ENCODE assay signal across 2 cellular contexts in the genomic region with DNA sequence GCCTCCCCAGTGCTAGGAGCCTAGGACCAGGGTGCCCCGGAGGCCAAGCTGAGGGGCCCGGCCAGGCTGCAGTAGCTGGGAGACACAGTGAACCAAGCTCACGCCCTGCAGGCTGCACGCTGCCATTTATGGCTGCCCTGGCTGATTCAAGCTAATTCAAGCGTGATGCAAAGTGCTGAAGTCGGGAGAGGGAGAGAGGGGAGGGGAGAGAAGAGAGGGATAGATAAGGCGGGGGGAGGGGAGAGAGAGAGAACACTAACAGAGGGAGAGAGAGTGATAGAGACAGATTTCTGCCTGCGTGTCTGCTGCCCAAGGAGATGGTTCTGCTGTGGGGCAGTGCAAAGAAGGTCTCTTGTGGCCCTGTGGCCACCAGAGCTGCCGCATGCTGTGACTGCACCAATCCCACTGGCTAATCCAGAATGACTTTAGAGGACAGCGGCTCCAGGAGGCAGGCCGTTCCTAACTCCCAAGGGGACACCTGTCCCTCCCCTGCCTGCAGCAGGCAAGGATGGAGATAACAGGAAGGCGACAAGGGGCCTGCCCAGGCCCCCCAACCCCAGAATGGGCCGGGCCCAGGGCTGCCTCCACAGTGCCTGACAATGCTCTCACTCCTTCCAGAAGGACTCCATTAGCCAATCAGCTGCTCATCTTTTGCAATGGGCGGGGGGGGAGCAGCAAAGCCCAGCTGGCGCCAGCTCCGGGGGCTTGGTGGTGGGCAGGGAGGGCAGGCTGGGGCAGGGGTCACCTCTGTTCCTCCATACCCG.
TF ChIP-seq lines count a peak whose summit lies in the region.

No MANE protein-coding gene starts in this region.

TF ChIP-seq in endothelial cell of umbilical vein, 7 proteins besides CTCF, POLR2A, EP300 and RAD21:
- TF ChIP-seq FOS (IDR thresholded peaks at IDR 0.05; ENCODE audit: borderline replicate concordance, insufficient read depth, low read length), result no peak
- no peak for TF ChIP-seq EZH2 (IDR thresholded peaks at IDR 0.05; ENCODE audit: borderline replicate concordance, low read depth, low read length, severe bottlenecking)
- TF ChIP-seq, protein P1, sequence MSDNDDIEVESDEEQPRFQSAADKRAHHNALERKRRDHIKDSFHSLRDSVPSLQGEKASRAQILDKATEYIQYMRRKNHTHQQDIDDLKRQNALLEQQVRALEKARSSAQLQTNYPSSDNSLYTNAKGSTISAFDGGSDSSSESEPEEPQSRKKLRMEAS (IDR thresholded peaks at IDR 0.05; ENCODE audit: insufficient read depth, insufficient read length), result no peak
- no peak for TF ChIP-seq GATA2 (IDR thresholded peaks at IDR 0.05; ENCODE audit: insufficient read depth, insufficient read length, low read depth, low read length)
- TF ChIP-seq MYC (IDR thresholded peaks at IDR 0.05; ENCODE audit: low read depth, low read length), result no peak
- no peak for TF ChIP-seq POLR2AphosphoS5 (IDR thresholded peaks at IDR 0.05; ENCODE audit: insufficient read depth, low read depth, low read length)
- no peak for TF ChIP-seq JUN (IDR thresholded peaks at IDR 0.05; ENCODE audit: borderline replicate concordance, insufficient read depth, insufficient read length, low read depth)

TF ChIP-seq in neural cell, 6 proteins besides CTCF, POLR2A, EP300 and RAD21:
- TF ChIP-seq POLR2AphosphoS5 (IDR thresholded peaks at IDR 0.05) (peak; percentile 61), MXI1 (conservative IDR thresholded peaks at IDR 0.05; ENCODE audit: poor library complexity, severe bottlenecking) (peak; percentile 62), SMC3 (conservative IDR thresholded peaks at IDR 0.05; ENCODE audit: poor library complexity) (no peak), TAF1 (IDR thresholded peaks at IDR 0.05; ENCODE audit: low read depth) (peak; percentile 64), EZH2 (IDR thresholded peaks at IDR 0.05; ENCODE audit: borderline replicate concordance, insufficient read depth, low read length, poor library complexity, severe bottlenecking) (no peak)
- TF ChIP-seq, protein P2, sequence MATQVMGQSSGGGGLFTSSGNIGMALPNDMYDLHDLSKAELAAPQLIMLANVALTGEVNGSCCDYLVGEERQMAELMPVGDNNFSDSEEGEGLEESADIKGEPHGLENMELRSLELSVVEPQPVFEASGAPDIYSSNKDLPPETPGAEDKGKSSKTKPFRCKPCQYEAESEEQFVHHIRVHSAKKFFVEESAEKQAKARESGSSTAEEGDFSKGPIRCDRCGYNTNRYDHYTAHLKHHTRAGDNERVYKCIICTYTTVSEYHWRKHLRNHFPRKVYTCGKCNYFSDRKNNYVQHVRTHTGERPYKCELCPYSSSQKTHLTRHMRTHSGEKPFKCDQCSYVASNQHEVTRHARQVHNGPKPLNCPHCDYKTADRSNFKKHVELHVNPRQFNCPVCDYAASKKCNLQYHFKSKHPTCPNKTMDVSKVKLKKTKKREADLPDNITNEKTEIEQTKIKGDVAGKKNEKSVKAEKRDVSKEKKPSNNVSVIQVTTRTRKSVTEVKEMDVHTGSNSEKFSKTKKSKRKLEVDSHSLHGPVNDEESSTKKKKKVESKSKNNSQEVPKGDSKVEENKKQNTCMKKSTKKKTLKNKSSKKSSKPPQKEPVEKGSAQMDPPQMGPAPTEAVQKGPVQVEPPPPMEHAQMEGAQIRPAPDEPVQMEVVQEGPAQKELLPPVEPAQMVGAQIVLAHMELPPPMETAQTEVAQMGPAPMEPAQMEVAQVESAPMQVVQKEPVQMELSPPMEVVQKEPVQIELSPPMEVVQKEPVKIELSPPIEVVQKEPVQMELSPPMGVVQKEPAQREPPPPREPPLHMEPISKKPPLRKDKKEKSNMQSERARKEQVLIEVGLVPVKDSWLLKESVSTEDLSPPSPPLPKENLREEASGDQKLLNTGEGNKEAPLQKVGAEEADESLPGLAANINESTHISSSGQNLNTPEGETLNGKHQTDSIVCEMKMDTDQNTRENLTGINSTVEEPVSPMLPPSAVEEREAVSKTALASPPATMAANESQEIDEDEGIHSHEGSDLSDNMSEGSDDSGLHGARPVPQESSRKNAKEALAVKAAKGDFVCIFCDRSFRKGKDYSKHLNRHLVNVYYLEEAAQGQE (IDR thresholded peaks at IDR 0.05; ENCODE audit: borderline replicate concordance), result peak; percentile 54
